In the genomic region with DNA sequence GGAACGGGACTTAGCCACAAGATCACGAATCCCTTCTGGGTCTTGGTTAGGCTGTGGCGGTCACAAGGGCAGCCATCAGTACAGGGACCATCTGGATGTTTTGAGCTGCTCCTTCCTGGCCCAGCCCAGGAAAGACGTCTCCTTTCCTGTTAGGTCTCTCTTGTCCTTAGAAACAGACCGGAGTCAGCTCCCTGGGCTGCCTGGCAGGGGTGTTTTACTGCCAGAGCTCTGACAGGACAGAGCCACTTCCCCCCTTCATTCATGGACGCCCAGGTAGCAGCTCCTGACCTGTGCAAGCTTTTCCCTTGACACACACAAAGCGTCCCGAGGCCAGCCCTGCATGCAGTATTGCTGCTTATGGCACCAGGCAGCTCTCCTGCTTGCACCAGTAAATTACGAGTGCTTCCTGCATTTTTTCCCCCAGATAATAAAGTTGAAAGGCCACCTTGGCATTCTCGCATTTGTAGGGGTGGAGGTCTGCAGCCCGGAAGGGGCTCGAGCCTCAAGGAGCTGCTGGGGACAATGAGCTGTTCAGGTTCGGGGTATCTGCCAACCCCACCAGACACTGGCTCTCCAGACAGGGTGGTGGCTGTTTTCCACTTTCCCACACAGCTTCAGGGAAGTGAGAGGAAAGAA, we compare ENCODE assay signal across 14 cellular contexts.
DNase-seq lines count a peak whose midpoint lies in the region; ATAC-seq and TF ChIP-seq lines count a peak whose summit lies in the region.
"Had no signal": no experiment of that assay in that cellular context is flagged by ENCODE, and none has a peak within 500 bp of the region (broad histone marks: within the 10 kb centered on the region; RNA-seq: fewer than 3 reads in every experiment).

No MANE protein-coding gene starts in this region.

- intact Hi-C loops in right lobe of liver (cut with DNase I): no loop called here

- DNase-seq in activated naive CD8-positive, alpha-beta T cell treated with anti-CD3 and anti-CD28 coated beads, Interleukin-2, amount 50 U/mL, for 24 hours: no peak
- DNase-seq in dermis blood vessel endothelial cell (peak; percentile 77), right lobe of liver (peak in 1 of 3 donors; percentile 46), type B pancreatic cell (ENCODE audit: extremely low spot score, unreplicated experiment) (no peak)
- no peak for DNase-seq in stimulated activated CD8-positive, alpha-beta memory T cell treated with anti-CD3 and anti-CD28 coated beads, Interleukin-4, amount 100 ng/mL, for 48 hours
- DNase-seq in activated effector memory CD4-positive, alpha-beta T cell treated with Interleukin-2 at 50 U/mL for 16 hours: no peak
- DNase-seq: activated CD4-positive, alpha-beta T cell treated with anti-CD3 and anti-CD28 coated beads, Interleukin-2, amount 50 U/mL, for 4 hours; mammary epithelial cell; NCI-H1105 treated with DMSO at 0.1 percent for 48 hours; thyroid gland had no signal

- no peak for TF ChIP-seq POLR2A in right lobe of liver (IDR thresholded peaks at IDR 0.05)

- 87% methylated on average over 4 of the region's 13 CpGs for WGBS in right lobe of liver (ENCODE audit: insufficient coverage, low coverage, low lambda C conversion rate, missing lambda C conversion rate)

- no peak overlapping the region for H3K4me3 ChIP-seq in right lobe of liver
- H3K4me3 ChIP-seq: thyroid gland had no signal

- ATAC-seq in activated naive CD8-positive, alpha-beta T cell treated with anti-CD3 and anti-CD28 coated beads, Interleukin-2, amount 50 U/mL, for 24 hours: no peak
- ATAC-seq in right lobe of liver (peak; percentile 74 to 88 (median 84)), GM19455 (IDR thresholded peaks at IDR 0.05; ENCODE audit: unreplicated experiment) (no peak)
- ATAC-seq: Panc1 had no signal

- H3K27ac ChIP-seq in right lobe of liver: peak overlapping the region in 2 of 3 donors; percentile 1 to 37

- H3K9me3 ChIP-seq in right lobe of liver: no peaks in the 10 kb centered on the region
- H3K9me3 ChIP-seq: thyroid gland had no signal

- no peaks in the 10 kb centered on the region for H3K27me3 ChIP-seq in right lobe of liver
- H3K27me3 ChIP-seq: thyroid gland had no signal

- no peaks in the 10 kb centered on the region for H3K9me3 Mint-ChIP-seq in activated naive CD8-positive, alpha-beta T cell (ENCODE audit: low read depth)
- no peaks in the 10 kb centered on the region for H3K9me3 Mint-ChIP-seq in activated naive CD8-positive, alpha-beta T cell treated with anti-CD3 and anti-CD28 coated beads, Interleukin-2, amount 50 U/mL, for 24 hours
- no peaks in the 10 kb centered on the region for H3K9me3 Mint-ChIP-seq in type B pancreatic cell
- H3K9me3 Mint-ChIP-seq: T-helper 1 cell treated with Interleukin-12 subunit alpha and Interleukin-12 subunit beta and Interleukin-4 antibody, amounts not matched to agents 30 μg/mL and 1 μg/mL, for 36 hours had no signal

- no peak overlapping the region for H3K4me3 Mint-ChIP-seq in activated naive CD8-positive, alpha-beta T cell
- no peak overlapping the region for H3K4me3 Mint-ChIP-seq in activated naive CD8-positive, alpha-beta T cell treated with anti-CD3 and anti-CD28 coated beads, Interleukin-2, amount 50 U/mL, for 24 hours
- no peak overlapping the region for H3K4me3 Mint-ChIP-seq in type B pancreatic cell
- H3K4me3 Mint-ChIP-seq: T-helper 1 cell treated with Interleukin-12 subunit alpha and Interleukin-12 subunit beta and Interleukin-4 antibody, amounts not matched to agents 30 μg/mL and 1 μg/mL, for 36 hours had no signal

- no peaks in the 10 kb centered on the region for H3K4me1 ChIP-seq in right lobe of liver

- TF ChIP-seq CTCF in right lobe of liver (IDR thresholded peaks at IDR 0.05): no peak
- TF ChIP-seq CTCF in type B pancreatic cell (conservative IDR thresholded peaks at IDR 0.05): no peak

- H3K27ac Mint-ChIP-seq in activated naive CD8-positive, alpha-beta T cell: peak overlapping the region; percentile 16
- no peak overlapping the region for H3K27ac Mint-ChIP-seq in activated naive CD8-positive, alpha-beta T cell treated with anti-CD3 and anti-CD28 coated beads, Interleukin-2, amount 50 U/mL, for 24 hours
- H3K27ac Mint-ChIP-seq in type B pancreatic cell: peak overlapping the region; percentile 34
- H3K27ac Mint-ChIP-seq: T-helper 1 cell treated with Interleukin-12 subunit alpha and Interleukin-12 subunit beta and Interleukin-4 antibody, amounts not matched to agents 30 μg/mL and 1 μg/mL, for 36 hours had no signal

- H3K36me3 ChIP-seq in right lobe of liver: no peaks in the 10 kb centered on the region
- H3K36me3 ChIP-seq: thyroid gland had no signal

- no peaks in the 10 kb centered on the region for H3K27me3 Mint-ChIP-seq in activated naive CD8-positive, alpha-beta T cell
- H3K27me3 Mint-ChIP-seq in activated naive CD8-positive, alpha-beta T cell treated with anti-CD3 and anti-CD28 coated beads, Interleukin-2, amount 50 U/mL, for 24 hours: no peaks in the 10 kb centered on the region
- H3K27me3 Mint-ChIP-seq in type B pancreatic cell: no peaks in the 10 kb centered on the region

- H3K4me1 Mint-ChIP-seq in activated naive CD8-positive, alpha-beta T cell (ENCODE audit: low read depth): peaks cover 35% of the 10 kb centered on the region
- peaks cover 20% of the 10 kb centered on the region for H3K4me1 Mint-ChIP-seq in activated naive CD8-positive, alpha-beta T cell treated with anti-CD3 and anti-CD28 coated beads, Interleukin-2, amount 50 U/mL, for 24 hours
- peaks cover 21% of the 10 kb centered on the region for H3K4me1 Mint-ChIP-seq in type B pancreatic cell (ENCODE audit: unreplicated experiment)

- H3K36me3 Mint-ChIP-seq in activated naive CD8-positive, alpha-beta T cell: peaks cover 7% of the 10 kb centered on the region
- H3K36me3 Mint-ChIP-seq in activated naive CD8-positive, alpha-beta T cell treated with anti-CD3 and anti-CD28 coated beads, Interleukin-2, amount 50 U/mL, for 24 hours (ENCODE audit: low read depth): peaks cover 2% of the 10 kb centered on the region
- H3K36me3 Mint-ChIP-seq in type B pancreatic cell: no peaks in the 10 kb centered on the region

Comparison
In these comparisons a context has a peak if more than half of its experiments do, and no peak if none do; other contexts are left out.
1. ATAC-seq: peak in right lobe of liver (4 of 4); none in activated naive CD8-positive, alpha-beta T cell treated with anti-CD3 and anti-CD28 coated beads, Interleukin-2, amount 50 U/mL, for 24 hours (single experiment) and GM19455 (single experiment).